In the genomic region with DNA sequence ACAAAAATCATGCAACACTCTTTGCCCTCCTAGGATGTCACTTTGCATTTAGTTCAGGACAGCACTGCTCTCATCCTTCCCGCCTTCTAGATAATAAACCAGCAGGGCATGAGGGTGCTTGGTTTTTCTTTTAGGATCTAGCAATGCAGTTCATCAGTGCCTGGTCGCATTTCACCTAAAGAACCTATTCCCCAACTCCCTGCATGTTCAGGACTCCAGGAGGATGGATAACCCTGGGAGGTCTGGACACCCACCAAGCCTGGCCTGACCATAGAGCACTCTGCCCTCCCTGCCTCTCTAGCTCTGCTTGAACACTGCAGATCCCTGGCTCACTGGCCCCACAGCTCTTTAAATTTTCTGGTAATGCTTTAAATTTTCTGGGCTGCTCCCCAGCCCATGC, we compare ENCODE assay signal across 28 cellular contexts.
"Had no signal": no experiment of that assay in that cellular context is flagged by ENCODE, and none has a peak within 500 bp of the region (broad histone marks: within the 10 kb centered on the region; RNA-seq: fewer than 3 reads in every experiment).

No MANE protein-coding gene starts in this region.

- DNase-seq: colonic mucosa; effector memory CD4-positive, alpha-beta T cell; foreskin keratinocyte; heart left ventricle; hippocampal formation; left ventricle myocardium superior; lower lobe of right lung; naive thymus-derived CD8-positive, alpha-beta T cell; stimulated activated CD4-positive, alpha-beta T cell treated with anti-CD3 and anti-CD28 coated beads, Interleukin-12 subunit alpha, Interleukin-12 subunit beta, amount 100 ng/mL, for 4 hours; stimulated activated CD4-positive, alpha-beta T cell treated with anti-CD3 and anti-CD28 coated beads, Interleukin-1b, Interleukin-23, amount 100 ng/mL, for 48 hours; stimulated activated CD4-positive, alpha-beta T cell treated with anti-CD3 and anti-CD28 coated beads, Interleukin-4, amount 100 ng/mL, for 1 hour; stimulated activated CD8-positive, alpha-beta memory T cell treated with anti-CD3 and anti-CD28 coated beads, Interleukin-4, amount 100 ng/mL, for 48 hours; stimulated activated naive CD4-positive, alpha-beta T cell; stimulated activated naive CD8-positive, alpha-beta T cell treated with anti-CD3 and anti-CD28 coated beads, Interleukin-15, amount 100 ng/mL, for 72 hours; transverse colon; upper lobe of right lung; uterus had no signal

- H3K4me2 ChIP-seq: neural progenitor cell, smooth muscle cell had no signal

- H3K27ac Mint-ChIP-seq: dendritic cell treated with granulocyte-macrophage colony-stimulating factor and Interleukin-4, amounts not matched to agents 40 ng/mL and 50 ng/mL, for 4 days; neural progenitor cell had no signal

- H3K4me3 ChIP-seq: colonic mucosa, esophagus muscularis mucosa, gastroesophageal sphincter, heart left ventricle, lower lobe of right lung, neural progenitor cell, prostate gland, right atrium auricular region, smooth muscle cell, suprapubic skin, transverse colon, upper lobe of right lung, uterus had no signal

- H2AFZ ChIP-seq: neural progenitor cell had no signal

- H3K9me3 Mint-ChIP-seq: dendritic cell treated with granulocyte-macrophage colony-stimulating factor and Interleukin-4, amounts not matched to agents 40 ng/mL and 50 ng/mL, for 4 days; naive thymus-derived CD8-positive, alpha-beta T cell; stimulated activated naive CD8-positive, alpha-beta T cell treated with anti-CD3 and anti-CD28 coated beads, Interleukin-15, amount 100 ng/mL, for 72 hours had no signal

- H3K27me3 ChIP-seq: colonic mucosa, esophagus muscularis mucosa, foreskin keratinocyte, gastroesophageal sphincter, heart left ventricle, neural progenitor cell, right atrium auricular region, suprapubic skin, transverse colon, upper lobe of right lung, uterus had no signal

- ATAC-seq: foreskin keratinocyte; gastroesophageal sphincter; heart left ventricle; left ventricle myocardium superior; lower lobe of right lung; naive thymus-derived CD8-positive, alpha-beta T cell; sciatic nerve; stimulated activated naive CD8-positive, alpha-beta T cell treated with anti-CD3 and anti-CD28 coated beads, Interleukin-15, amount 100 ng/mL, for 72 hours; upper lobe of right lung had no signal

- H3K4me3 Mint-ChIP-seq: dendritic cell treated with granulocyte-macrophage colony-stimulating factor and Interleukin-4, amounts not matched to agents 40 ng/mL and 50 ng/mL, for 4 days; neural progenitor cell had no signal

- H3K4me1 ChIP-seq: colonic mucosa, prostate gland, uterus had no signal

- H3K27me3 Mint-ChIP-seq: dendritic cell treated with granulocyte-macrophage colony-stimulating factor and Interleukin-4, amounts not matched to agents 40 ng/mL and 50 ng/mL, for 4 days; naive thymus-derived CD8-positive, alpha-beta T cell; stimulated activated naive CD8-positive, alpha-beta T cell treated with anti-CD3 and anti-CD28 coated beads, Interleukin-15, amount 100 ng/mL, for 72 hours had no signal

- FAIRE-seq: endothelial cell of umbilical vein, keratinocyte had no signal

- H3K9me3 ChIP-seq: colonic mucosa, esophagus muscularis mucosa, gastroesophageal sphincter, heart left ventricle, lower lobe of right lung, prostate gland, right atrium auricular region, suprapubic skin, transverse colon, upper lobe of right lung, uterus had no signal

- H3K9ac ChIP-seq: neural progenitor cell had no signal

- H3K36me3 Mint-ChIP-seq: naive thymus-derived CD8-positive, alpha-beta T cell; neural progenitor cell had no signal

- H3K27ac ChIP-seq: colonic mucosa, esophagus muscularis mucosa, foreskin keratinocyte, gastroesophageal sphincter, heart left ventricle, lower lobe of right lung, neural progenitor cell, prostate gland, right atrium auricular region, suprapubic skin, transverse colon, upper lobe of right lung, uterus had no signal

- H3K36me3 ChIP-seq: colonic mucosa, gastroesophageal sphincter, lower lobe of right lung, neural progenitor cell, prostate gland, right atrium auricular region, suprapubic skin, transverse colon, upper lobe of right lung, uterus had no signal
